Comparison of ENCODE assay signal across 15 cellular contexts in genomic region chr14:22535126-22535525, GRCh38. TPM values are rescaled to one million over a fixed set of nuclear protein-coding genes. Genes with fewer than 3 reads are reported as not detected.
A peak's percentile ranks its signal among the peaks of the same experiment; 100 is the strongest.
DNase-seq lines count a peak whose midpoint lies in the region; ATAC-seq, FAIRE-seq and TF ChIP-seq lines count a peak whose summit lies in the region.
"Had no signal": no experiment of that assay in that cellular context is flagged by ENCODE, and none has a peak within 500 bp of the region (broad histone marks: within the 10 kb centered on the region; RNA-seq: fewer than 3 reads in every experiment).

No MANE protein-coding gene starts in this region.

- no peak overlapping the region for H3K27ac ChIP-seq in left lung
- H3K27ac ChIP-seq: A549, brain microvascular endothelial cell, dorsolateral prefrontal cortex, pancreas had no signal

- intact Hi-C loops in activated CD8-positive, alpha-beta T cell treated with anti-CD3 and anti-CD28 coated beads for 36 hours (cut with micrococcal nuclease), result no loop called here
- intact Hi-C loops in left lung (cut with DNase I), result no loop called here

- peak; percentile 41 for FAIRE-seq in GM12891 (lab: Jason Lieb, UNC)
- FAIRE-seq: A549, pancreas had no signal

- H3K27ac Mint-ChIP-seq in T-helper 2 cell treated with Interferon-gamma antibody and Interleukin-4, amounts not matched to agents 5 μg/mL and 100 μg/mL, for 36 hours, result peak overlapping the region; percentile 86
- H3K27ac Mint-ChIP-seq in activated CD8-positive, alpha-beta T cell treated with anti-CD3 and anti-CD28 coated beads for 36 hours, result peak overlapping the region; percentile 94
- peak overlapping the region in 4 of 6 donors; percentile 10 to 54 (median 18) for H3K27ac Mint-ChIP-seq in naive B cell
- H3K27ac Mint-ChIP-seq: WTC11 had no signal

- CTCF ChIA-PET in activated CD8-positive, alpha-beta T cell treated with anti-CD3 and anti-CD28 coated beads for 36 hours (lab: Charles Lee), result interaction anchor here (1.1 to 5.9 kb wide), 7 partner anchors 9 to 35 kb away, joined by 3 to 72 read pairs (median 3); no protein-coding TSS in a partner anchor

- TF ChIP-seq CTCF in activated CD8-positive, alpha-beta T cell treated with anti-CD3 and anti-CD28 coated beads for 36 hours (IDR thresholded peaks at IDR 0.05), result no peak
- no peak for TF ChIP-seq CTCF in left lung (IDR thresholded peaks at IDR 0.05)

- DNase-seq in T-helper 2 cell treated with Interferon-gamma antibody and Interleukin-4, amounts not matched to agents 5 μg/mL and 100 μg/mL, for 36 hours (ENCODE audit: low spot score), result no peak
- DNase-seq in T-helper 2 cell (no peak), GM12891 (ENCODE audit: insufficient read length, low spot score) (no peak), naive B cell (no peak), A172 (ENCODE audit: low spot score) (no peak), left lung (no peak)
- peak; percentile 7 for DNase-seq in activated CD8-positive, alpha-beta T cell treated with anti-CD3 and anti-CD28 coated beads for 36 hours
- DNase-seq: brain microvascular endothelial cell, dorsolateral prefrontal cortex, heart right ventricle, pancreas, SK-N-SH had no signal

- no peak for ATAC-seq in activated CD8-positive, alpha-beta T cell treated with anti-CD3 and anti-CD28 coated beads for 36 hours
- ATAC-seq in naive B cell (ENCODE audit: low read depth in 2 of 2), result no peak
- no peak for ATAC-seq in left lung
- ATAC-seq in GM18861 (IDR thresholded peaks at IDR 0.05; ENCODE audit: unreplicated experiment), result no peak
- ATAC-seq: A549, heart right ventricle, pancreas, WTC11 had no signal

- peaks cover 13 to 22% of the 10 kb centered on the region in 2 donors for H3K4me1 ChIP-seq in left lung
- H3K4me1 ChIP-seq: pancreas had no signal

- POLR2A ChIA-PET in activated CD8-positive, alpha-beta T cell treated with anti-CD3 and anti-CD28 coated beads for 36 hours (lab: Charles Lee), result interaction anchor here (0.6 to 20.6 kb wide), 12 partner anchors 5 to 1270 kb away, joined by 3 to 1006 read pairs (median 8); no protein-coding TSS in a partner anchor

- peak overlapping the region; percentile 75 for H3K4me3 Mint-ChIP-seq in T-helper 2 cell treated with Interferon-gamma antibody and Interleukin-4, amounts not matched to agents 5 μg/mL and 100 μg/mL, for 36 hours
- H3K4me3 Mint-ChIP-seq in activated CD8-positive, alpha-beta T cell treated with anti-CD3 and anti-CD28 coated beads for 36 hours, result peak overlapping the region; percentile 79
- peak overlapping the region in 4 of 8 donors; percentile 12 to 35 (median 28) for H3K4me3 Mint-ChIP-seq in naive B cell
- H3K4me3 Mint-ChIP-seq: WTC11 had no signal

- H3K4me1 Mint-ChIP-seq in T-helper 2 cell treated with Interferon-gamma antibody and Interleukin-4, amounts not matched to agents 5 μg/mL and 100 μg/mL, for 36 hours (ENCODE audit: low read depth), result peaks cover 88% of the 10 kb centered on the region
- H3K4me1 Mint-ChIP-seq in activated CD8-positive, alpha-beta T cell treated with anti-CD3 and anti-CD28 coated beads for 36 hours (ENCODE audit: low read depth), result peaks cover 84% of the 10 kb centered on the region
- H3K4me1 Mint-ChIP-seq in naive B cell, result peaks cover 52 to 82% (median 57%) of the 10 kb centered on the region in 3 donors

- TF ChIP-seq POLR2A in GM12891 (IDR thresholded peaks at IDR 0.05; ENCODE audit: low read depth, low read length), result no peak

- no peaks in the 10 kb centered on the region for H3K36me3 ChIP-seq in left lung
- H3K36me3 ChIP-seq: brain microvascular endothelial cell, heart right ventricle, pancreas had no signal

- no peaks in the 10 kb centered on the region for H3K27me3 Mint-ChIP-seq in T-helper 2 cell treated with Interferon-gamma antibody and Interleukin-4, amounts not matched to agents 5 μg/mL and 100 μg/mL, for 36 hours (ENCODE audit: low read depth)
- H3K27me3 Mint-ChIP-seq in activated CD8-positive, alpha-beta T cell treated with anti-CD3 and anti-CD28 coated beads for 36 hours, result no peaks in the 10 kb centered on the region
- no peaks in the 10 kb centered on the region for H3K27me3 Mint-ChIP-seq in naive B cell

- no peak overlapping the region for H3K4me3 ChIP-seq in left lung
- H3K4me3 ChIP-seq: A549, dorsolateral prefrontal cortex, heart right ventricle, pancreas had no signal

- H3K9me3 ChIP-seq in left lung, result no peaks in the 10 kb centered on the region
- H3K9me3 ChIP-seq: A549, heart right ventricle, pancreas, SK-N-SH had no signal

- no peaks in the 10 kb centered on the region for H3K9me3 Mint-ChIP-seq in T-helper 2 cell treated with Interferon-gamma antibody and Interleukin-4, amounts not matched to agents 5 μg/mL and 100 μg/mL, for 36 hours
- no peaks in the 10 kb centered on the region for H3K9me3 Mint-ChIP-seq in activated CD8-positive, alpha-beta T cell treated with anti-CD3 and anti-CD28 coated beads for 36 hours
- H3K9me3 Mint-ChIP-seq in naive B cell, result peaks cover 0 to 1% (median 0%) of the 10 kb centered on the region in 7 donors

- H3K27me3 ChIP-seq in left lung, result no peaks in the 10 kb centered on the region
- H3K27me3 ChIP-seq: brain microvascular endothelial cell, dorsolateral prefrontal cortex, heart right ventricle, pancreas had no signal

- H3K36me3 Mint-ChIP-seq in T-helper 2 cell treated with Interferon-gamma antibody and Interleukin-4, amounts not matched to agents 5 μg/mL and 100 μg/mL, for 36 hours (ENCODE audit: low read depth), result peaks cover 93% of the 10 kb centered on the region
- peaks cover 95% of the 10 kb centered on the region for H3K36me3 Mint-ChIP-seq in activated CD8-positive, alpha-beta T cell treated with anti-CD3 and anti-CD28 coated beads for 36 hours (ENCODE audit: low read depth)
- H3K36me3 Mint-ChIP-seq in naive B cell, result no peaks in the 10 kb centered on the region
- H3K36me3 Mint-ChIP-seq: WTC11 had no signal

TF ChIP-seq in GM12891, 5 proteins besides CTCF, POLR2A, EP300 and RAD21:
- TF ChIP-seq TAF1 (IDR thresholded peaks at IDR 0.05; ENCODE audit: low read depth, low read length), result no peak
- no peak for TF ChIP-seq SPI1 (IDR thresholded peaks at IDR 0.05; ENCODE audit: low read depth, low read length)
- TF ChIP-seq POLR2AphosphoS5 (IDR thresholded peaks at IDR 0.05; ENCODE audit: low read depth, low read length), result no peak
- no peak for TF ChIP-seq PAX5 (IDR thresholded peaks at IDR 0.05; ENCODE audit: insufficient read depth, low read length, severe bottlenecking)

RNA-seq across cellular contexts. Expression of gene DAD1, which starts 53.9 kb away (rescaled TPM):
- polyA plus RNA-seq in GM12891 (2012; ENCODE audit: low read depth, missing spikeins), result 280 TPM
- total RNA-seq in activated CD8-positive, alpha-beta T cell treated with anti-CD3 and anti-CD28 coated beads for 36 hours, result 100 to 1,000 TPM; 194 to 196 TPM
- 100 to 1,000 TPM; 427 to 721 (median 474) TPM for polyA plus RNA-seq in naive B cell (ENCODE audit: low read depth in 6 of 6)
- total RNA-seq in A172 (2014; rRNA removed; shearing (Covaris generic)), result 157 and 227 TPM in 2 replicates
- 100 to 1,000 TPM; 220 to 251 TPM for total RNA-seq in left lung

Comparison
In these comparisons a context has a peak if more than half of its experiments do, and no peak if none do; other contexts are left out.
1. H3K27ac Mint-ChIP-seq: peak in every context shown above with its lines; median percentile 94 in activated CD8-positive, alpha-beta T cell treated with anti-CD3 and anti-CD28 coated beads for 36 hours; 86 in T-helper 2 cell treated with Interferon-gamma antibody and Interleukin-4, amounts not matched to agents 5 μg/mL and 100 μg/mL, for 36 hours; 18 in naive B cell.